In the genomic region with DNA sequence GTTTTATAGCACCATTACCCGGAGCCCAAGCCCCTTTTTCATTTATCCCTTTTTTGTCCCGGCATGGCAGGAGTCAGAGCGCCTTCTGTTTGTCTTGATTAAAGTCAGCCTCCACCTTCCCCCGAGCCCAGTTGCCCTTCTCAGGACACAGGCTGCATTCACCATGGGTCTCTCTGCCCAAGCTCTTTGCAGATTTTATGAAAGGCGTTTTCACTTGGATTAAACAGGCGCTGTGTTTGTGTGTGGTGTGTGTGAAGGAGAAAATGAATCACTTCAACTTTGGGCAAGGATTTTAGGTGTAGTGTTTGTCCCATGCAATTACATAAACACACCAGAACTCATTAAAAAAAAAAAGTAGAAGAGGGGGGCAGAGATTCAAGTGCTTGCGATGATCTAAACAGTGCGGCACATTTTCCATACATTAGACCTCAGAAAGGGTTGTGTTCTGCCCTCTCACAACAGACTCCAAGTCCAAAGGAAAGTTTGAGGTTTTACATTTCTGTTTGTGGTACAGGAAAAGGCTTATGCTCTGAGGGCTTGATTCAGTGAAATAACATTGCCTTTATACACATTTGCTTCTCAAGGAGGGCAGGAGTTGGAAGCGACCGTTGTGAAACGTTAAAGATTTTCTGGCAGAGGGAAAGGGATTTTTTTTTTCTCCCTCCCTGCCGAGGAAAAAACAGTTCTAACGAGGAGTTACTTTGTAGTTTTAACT, we compare ENCODE assay signal across 1 cellular context.
TF ChIP-seq lines count a peak whose summit lies in the region.

No MANE protein-coding gene starts in this region.

TF ChIP-seq in H1, 55 proteins besides CTCF, POLR2A, EP300 and RAD21 (continued from another document):
- TF ChIP-seq, protein P1, sequence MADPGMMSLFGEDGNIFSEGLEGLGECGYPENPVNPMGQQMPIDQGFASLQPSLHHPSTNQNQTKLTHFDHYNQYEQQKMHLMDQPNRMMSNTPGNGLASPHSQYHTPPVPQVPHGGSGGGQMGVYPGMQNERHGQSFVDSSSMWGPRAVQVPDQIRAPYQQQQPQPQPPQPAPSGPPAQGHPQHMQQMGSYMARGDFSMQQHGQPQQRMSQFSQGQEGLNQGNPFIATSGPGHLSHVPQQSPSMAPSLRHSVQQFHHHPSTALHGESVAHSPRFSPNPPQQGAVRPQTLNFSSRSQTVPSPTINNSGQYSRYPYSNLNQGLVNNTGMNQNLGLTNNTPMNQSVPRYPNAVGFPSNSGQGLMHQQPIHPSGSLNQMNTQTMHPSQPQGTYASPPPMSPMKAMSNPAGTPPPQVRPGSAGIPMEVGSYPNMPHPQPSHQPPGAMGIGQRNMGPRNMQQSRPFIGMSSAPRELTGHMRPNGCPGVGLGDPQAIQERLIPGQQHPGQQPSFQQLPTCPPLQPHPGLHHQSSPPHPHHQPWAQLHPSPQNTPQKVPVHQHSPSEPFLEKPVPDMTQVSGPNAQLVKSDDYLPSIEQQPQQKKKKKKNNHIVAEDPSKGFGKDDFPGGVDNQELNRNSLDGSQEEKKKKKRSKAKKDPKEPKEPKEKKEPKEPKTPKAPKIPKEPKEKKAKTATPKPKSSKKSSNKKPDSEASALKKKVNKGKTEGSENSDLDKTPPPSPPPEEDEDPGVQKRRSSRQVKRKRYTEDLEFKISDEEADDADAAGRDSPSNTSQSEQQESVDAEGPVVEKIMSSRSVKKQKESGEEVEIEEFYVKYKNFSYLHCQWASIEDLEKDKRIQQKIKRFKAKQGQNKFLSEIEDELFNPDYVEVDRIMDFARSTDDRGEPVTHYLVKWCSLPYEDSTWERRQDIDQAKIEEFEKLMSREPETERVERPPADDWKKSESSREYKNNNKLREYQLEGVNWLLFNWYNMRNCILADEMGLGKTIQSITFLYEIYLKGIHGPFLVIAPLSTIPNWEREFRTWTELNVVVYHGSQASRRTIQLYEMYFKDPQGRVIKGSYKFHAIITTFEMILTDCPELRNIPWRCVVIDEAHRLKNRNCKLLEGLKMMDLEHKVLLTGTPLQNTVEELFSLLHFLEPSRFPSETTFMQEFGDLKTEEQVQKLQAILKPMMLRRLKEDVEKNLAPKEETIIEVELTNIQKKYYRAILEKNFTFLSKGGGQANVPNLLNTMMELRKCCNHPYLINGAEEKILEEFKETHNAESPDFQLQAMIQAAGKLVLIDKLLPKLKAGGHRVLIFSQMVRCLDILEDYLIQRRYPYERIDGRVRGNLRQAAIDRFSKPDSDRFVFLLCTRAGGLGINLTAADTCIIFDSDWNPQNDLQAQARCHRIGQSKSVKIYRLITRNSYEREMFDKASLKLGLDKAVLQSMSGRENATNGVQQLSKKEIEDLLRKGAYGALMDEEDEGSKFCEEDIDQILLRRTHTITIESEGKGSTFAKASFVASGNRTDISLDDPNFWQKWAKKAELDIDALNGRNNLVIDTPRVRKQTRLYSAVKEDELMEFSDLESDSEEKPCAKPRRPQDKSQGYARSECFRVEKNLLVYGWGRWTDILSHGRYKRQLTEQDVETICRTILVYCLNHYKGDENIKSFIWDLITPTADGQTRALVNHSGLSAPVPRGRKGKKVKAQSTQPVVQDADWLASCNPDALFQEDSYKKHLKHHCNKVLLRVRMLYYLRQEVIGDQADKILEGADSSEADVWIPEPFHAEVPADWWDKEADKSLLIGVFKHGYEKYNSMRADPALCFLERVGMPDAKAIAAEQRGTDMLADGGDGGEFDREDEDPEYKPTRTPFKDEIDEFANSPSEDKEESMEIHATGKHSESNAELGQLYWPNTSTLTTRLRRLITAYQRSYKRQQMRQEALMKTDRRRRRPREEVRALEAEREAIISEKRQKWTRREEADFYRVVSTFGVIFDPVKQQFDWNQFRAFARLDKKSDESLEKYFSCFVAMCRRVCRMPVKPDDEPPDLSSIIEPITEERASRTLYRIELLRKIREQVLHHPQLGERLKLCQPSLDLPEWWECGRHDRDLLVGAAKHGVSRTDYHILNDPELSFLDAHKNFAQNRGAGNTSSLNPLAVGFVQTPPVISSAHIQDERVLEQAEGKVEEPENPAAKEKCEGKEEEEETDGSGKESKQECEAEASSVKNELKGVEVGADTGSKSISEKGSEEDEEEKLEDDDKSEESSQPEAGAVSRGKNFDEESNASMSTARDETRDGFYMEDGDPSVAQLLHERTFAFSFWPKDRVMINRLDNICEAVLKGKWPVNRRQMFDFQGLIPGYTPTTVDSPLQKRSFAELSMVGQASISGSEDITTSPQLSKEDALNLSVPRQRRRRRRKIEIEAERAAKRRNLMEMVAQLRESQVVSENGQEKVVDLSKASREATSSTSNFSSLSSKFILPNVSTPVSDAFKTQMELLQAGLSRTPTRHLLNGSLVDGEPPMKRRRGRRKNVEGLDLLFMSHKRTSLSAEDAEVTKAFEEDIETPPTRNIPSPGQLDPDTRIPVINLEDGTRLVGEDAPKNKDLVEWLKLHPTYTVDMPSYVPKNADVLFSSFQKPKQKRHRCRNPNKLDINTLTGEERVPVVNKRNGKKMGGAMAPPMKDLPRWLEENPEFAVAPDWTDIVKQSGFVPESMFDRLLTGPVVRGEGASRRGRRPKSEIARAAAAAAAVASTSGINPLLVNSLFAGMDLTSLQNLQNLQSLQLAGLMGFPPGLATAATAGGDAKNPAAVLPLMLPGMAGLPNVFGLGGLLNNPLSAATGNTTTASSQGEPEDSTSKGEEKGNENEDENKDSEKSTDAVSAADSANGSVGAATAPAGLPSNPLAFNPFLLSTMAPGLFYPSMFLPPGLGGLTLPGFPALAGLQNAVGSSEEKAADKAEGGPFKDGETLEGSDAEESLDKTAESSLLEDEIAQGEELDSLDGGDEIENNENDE (IDR thresholded peaks at IDR 0.05; ENCODE audit: insufficient replicate concordance, low read length): no peak
- no peak for TF ChIP-seq SP4 (IDR thresholded peaks at IDR 0.05; ENCODE audit: low read length)
- TF ChIP-seq CBX5 (IDR thresholded peaks at IDR 0.05; ENCODE audit: low read depth, low read length): no peak
- TF ChIP-seq BRCA1 (IDR thresholded peaks at IDR 0.05; ENCODE audit: low read depth, low read length): no peak
- TF ChIP-seq GTF2F1 (IDR thresholded peaks at IDR 0.05; ENCODE audit: borderline replicate concordance, low read depth, low read length): no peak
- TF ChIP-seq, protein P2, sequence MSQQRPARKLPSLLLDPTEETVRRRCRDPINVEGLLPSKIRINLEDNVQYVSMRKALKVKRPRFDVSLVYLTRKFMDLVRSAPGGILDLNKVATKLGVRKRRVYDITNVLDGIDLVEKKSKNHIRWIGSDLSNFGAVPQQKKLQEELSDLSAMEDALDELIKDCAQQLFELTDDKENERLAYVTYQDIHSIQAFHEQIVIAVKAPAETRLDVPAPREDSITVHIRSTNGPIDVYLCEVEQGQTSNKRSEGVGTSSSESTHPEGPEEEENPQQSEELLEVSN (IDR thresholded peaks at IDR 0.05): no peak
- TF ChIP-seq CREB1 (IDR thresholded peaks at IDR 0.05): no peak
- TF ChIP-seq, protein P3, sequence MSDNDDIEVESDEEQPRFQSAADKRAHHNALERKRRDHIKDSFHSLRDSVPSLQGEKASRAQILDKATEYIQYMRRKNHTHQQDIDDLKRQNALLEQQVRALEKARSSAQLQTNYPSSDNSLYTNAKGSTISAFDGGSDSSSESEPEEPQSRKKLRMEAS (IDR thresholded peaks at IDR 0.05): no peak
- TF ChIP-seq HDAC6 (IDR thresholded peaks at IDR 0.05; ENCODE audit: low read depth, low read length): no peak
- TF ChIP-seq, protein P4, sequence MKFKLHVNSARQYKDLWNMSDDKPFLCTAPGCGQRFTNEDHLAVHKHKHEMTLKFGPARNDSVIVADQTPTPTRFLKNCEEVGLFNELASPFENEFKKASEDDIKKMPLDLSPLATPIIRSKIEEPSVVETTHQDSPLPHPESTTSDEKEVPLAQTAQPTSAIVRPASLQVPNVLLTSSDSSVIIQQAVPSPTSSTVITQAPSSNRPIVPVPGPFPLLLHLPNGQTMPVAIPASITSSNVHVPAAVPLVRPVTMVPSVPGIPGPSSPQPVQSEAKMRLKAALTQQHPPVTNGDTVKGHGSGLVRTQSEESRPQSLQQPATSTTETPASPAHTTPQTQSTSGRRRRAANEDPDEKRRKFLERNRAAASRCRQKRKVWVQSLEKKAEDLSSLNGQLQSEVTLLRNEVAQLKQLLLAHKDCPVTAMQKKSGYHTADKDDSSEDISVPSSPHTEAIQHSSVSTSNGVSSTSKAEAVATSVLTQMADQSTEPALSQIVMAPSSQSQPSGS (IDR thresholded peaks at IDR 0.05; ENCODE audit: low read length): no peak
- TF ChIP-seq EZH2 (IDR thresholded peaks at IDR 0.05; ENCODE audit: low read depth, low read length, severe bottlenecking): no peak
- no peak for TF ChIP-seq CHD2 (IDR thresholded peaks at IDR 0.05; ENCODE audit: low read length)
- no peak for TF ChIP-seq RXRA (IDR thresholded peaks at IDR 0.05; ENCODE audit: insufficient read depth, low read depth, low read length)
- TF ChIP-seq RBBP5 (IDR thresholded peaks at IDR 0.05; ENCODE audit: borderline replicate concordance, low read depth, low read length): no peak
- TF ChIP-seq CHD1 (IDR thresholded peaks at IDR 0.05; ENCODE audit: low read depth, low read length): no peak
- no peak for TF ChIP-seq RFX5 (IDR thresholded peaks at IDR 0.05; ENCODE audit: borderline replicate concordance, low read depth, low read length)
